In genomic region chr2:24774373-24774772, GRCh38 we compare ENCODE assay signal across 2 cellular contexts.
TF ChIP-seq lines count a peak whose summit lies in the region.

No MANE protein-coding gene starts in this region.

TF ChIP-seq in SK-N-SH treated with all-trans-retinoic acid at 6 μM for 48 hours, 23 proteins besides CTCF, POLR2A, EP300 and RAD21 (continued from another document):
- no peak for TF ChIP-seq SNAI2 (CRISPR knock-in tag; IDR thresholded peaks at IDR 0.05)
- no peak for TF ChIP-seq ZNF8 (CRISPR knock-in tag; IDR thresholded peaks at IDR 0.05)
- TF ChIP-seq BACH2 (CRISPR knock-in tag; IDR thresholded peaks at IDR 0.05; ENCODE audit: borderline replicate concordance): no peak
- no peak for TF ChIP-seq ZFP3 (CRISPR knock-in tag; IDR thresholded peaks at IDR 0.05)
- TF ChIP-seq TCF4 (CRISPR knock-in tag; IDR thresholded peaks at IDR 0.05; ENCODE audit: borderline replicate concordance): no peak
- no peak for TF ChIP-seq PPARA (CRISPR knock-in tag; IDR thresholded peaks at IDR 0.05; ENCODE audit: borderline replicate concordance)
- TF ChIP-seq, protein P1, sequence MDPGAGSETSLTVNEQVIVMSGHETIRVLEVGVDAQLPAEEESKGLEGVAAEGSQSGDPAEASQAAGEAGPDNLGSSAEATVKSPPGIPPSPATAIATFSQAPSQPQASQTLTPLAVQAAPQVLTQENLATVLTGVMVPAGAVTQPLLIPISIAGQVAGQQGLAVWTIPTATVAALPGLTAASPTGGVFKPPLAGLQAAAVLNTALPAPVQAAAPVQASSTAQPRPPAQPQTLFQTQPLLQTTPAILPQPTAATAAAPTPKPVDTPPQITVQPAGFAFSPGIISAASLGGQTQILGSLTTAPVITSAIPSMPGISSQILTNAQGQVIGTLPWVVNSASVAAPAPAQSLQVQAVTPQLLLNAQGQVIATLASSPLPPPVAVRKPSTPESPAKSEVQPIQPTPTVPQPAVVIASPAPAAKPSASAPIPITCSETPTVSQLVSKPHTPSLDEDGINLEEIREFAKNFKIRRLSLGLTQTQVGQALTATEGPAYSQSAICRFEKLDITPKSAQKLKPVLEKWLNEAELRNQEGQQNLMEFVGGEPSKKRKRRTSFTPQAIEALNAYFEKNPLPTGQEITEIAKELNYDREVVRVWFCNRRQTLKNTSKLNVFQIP (CRISPR knock-in tag; IDR thresholded peaks at IDR 0.05; ENCODE audit: borderline replicate concordance, low read depth): no peak

TF ChIP-seq in SK-N-SH, 30 proteins besides CTCF, POLR2A, EP300 and RAD21 (continued from another document):
- TF ChIP-seq, protein P2, sequence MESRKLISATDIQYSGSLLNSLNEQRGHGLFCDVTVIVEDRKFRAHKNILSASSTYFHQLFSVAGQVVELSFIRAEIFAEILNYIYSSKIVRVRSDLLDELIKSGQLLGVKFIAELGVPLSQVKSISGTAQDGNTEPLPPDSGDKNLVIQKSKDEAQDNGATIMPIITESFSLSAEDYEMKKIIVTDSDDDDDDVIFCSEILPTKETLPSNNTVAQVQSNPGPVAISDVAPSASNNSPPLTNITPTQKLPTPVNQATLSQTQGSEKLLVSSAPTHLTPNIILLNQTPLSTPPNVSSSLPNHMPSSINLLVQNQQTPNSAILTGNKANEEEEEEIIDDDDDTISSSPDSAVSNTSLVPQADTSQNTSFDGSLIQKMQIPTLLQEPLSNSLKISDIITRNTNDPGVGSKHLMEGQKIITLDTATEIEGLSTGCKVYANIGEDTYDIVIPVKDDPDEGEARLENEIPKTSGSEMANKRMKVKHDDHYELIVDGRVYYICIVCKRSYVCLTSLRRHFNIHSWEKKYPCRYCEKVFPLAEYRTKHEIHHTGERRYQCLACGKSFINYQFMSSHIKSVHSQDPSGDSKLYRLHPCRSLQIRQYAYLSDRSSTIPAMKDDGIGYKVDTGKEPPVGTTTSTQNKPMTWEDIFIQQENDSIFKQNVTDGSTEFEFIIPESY (IDR thresholded peaks at IDR 0.05; ENCODE audit: borderline replicate concordance, low read depth): no peak
- no peak for TF ChIP-seq FOXM1 (IDR thresholded peaks at IDR 0.05; ENCODE audit: low read depth)
- no peak for TF ChIP-seq GATA2 (CRISPR knock-in tag; IDR thresholded peaks at IDR 0.05)
- no peak for TF ChIP-seq CHD2 (IDR thresholded peaks at IDR 0.05; ENCODE audit: low read length, partially characterized antibody)
- TF ChIP-seq ELF1 (IDR thresholded peaks at IDR 0.05): no peak
- TF ChIP-seq SMC3 (IDR thresholded peaks at IDR 0.05; ENCODE audit: low read depth, low read length): no peak
